ENCODE assay signal across 29 cellular contexts in genomic region chr18:43380098-43380672, GRCh38.
"Had no signal": no experiment of that assay in that cellular context is flagged by ENCODE, and none has a peak within 500 bp of the region (broad histone marks: within the 10 kb centered on the region; RNA-seq: fewer than 3 reads in every experiment).

No MANE protein-coding gene starts in this region.

- DNase-seq: activated B cell treated with CpG ODN at 0.5 μM for 24 hours; activated CD4-positive, alpha-beta memory T cell treated with anti-CD3 and anti-CD28 coated beads for 36 hours; activated CD4-positive, alpha-beta T cell treated with anti-CD3 and anti-CD28 coated beads for 4 hours; activated CD4-positive, alpha-beta T cell treated with anti-CD3 and anti-CD28 coated beads, Interleukin-2, amount 10 ng/mL, durations not matched to agents 24 days and 14 days; activated CD4-positive, alpha-beta T cell treated with anti-CD3 and anti-CD28 coated beads, Interleukin-2, amount 50 U/mL, for 1 hour; activated CD4-positive, alpha-beta T cell treated with anti-CD3 and anti-CD28 coated beads, Interleukin-2, amount 50 U/mL, for 4 hours; activated CD4-positive, CD25-positive, alpha-beta regulatory T cell treated with anti-CD3 and anti-CD28 coated beads, Interleukin-2, amount 50 U/mL, for 72 hours; activated CD8-positive, alpha-beta memory T cell treated with anti-CD3 and anti-CD28 coated beads, Interleukin-2, amount 50 U/mL, for 4 hours; activated CD8-positive, alpha-beta T cell treated with anti-CD3 and anti-CD28 coated beads for 36 hours; activated gamma-delta T cell; activated naive CD4-positive, alpha-beta T cell; activated naive CD4-positive, alpha-beta T cell treated with anti-CD3 and anti-CD28 coated beads for 36 hours; activated naive CD4-positive, alpha-beta T cell treated with anti-CD3 and anti-CD28 coated beads, Interleukin-2, amount 50 U/mL, for 16 hours; activated naive CD8-positive, alpha-beta T cell treated with anti-CD3 and anti-CD28 coated beads for 36 hours; activated T-cell treated with anti-CD3 and anti-CD28 coated beads for 4 hours; activated T-cell treated with anti-CD3 and anti-CD28 coated beads, Interleukin-2, amount 50 U/mL, for 1 hour; activated T-cell treated with anti-CD3 and anti-CD28 coated beads, Interleukin-2, amount 50 U/mL, for 4 hours; activated T-cell treated with anti-CD3 and anti-CD28 coated beads, Interleukin-2, amount 50 U/mL, for 72 hours; amygdala; anterior cingulate cortex; caudate nucleus; cerebellar nuclear complex; T-helper 1 cell; T-helper 2 cell; T-helper 9 cell had no signal

- ATAC-seq: activated CD8-positive, alpha-beta T cell treated with anti-CD3 and anti-CD28 coated beads for 36 hours; activated naive CD4-positive, alpha-beta T cell treated with anti-CD3 and anti-CD28 coated beads, Interleukin-2, amount 50 U/mL, for 72 hours; activated T-cell treated with anti-CD3 and anti-CD28 coated beads, Interleukin-2, amount 50 U/mL, for 4 hours; activated T-cell treated with anti-CD3 and anti-CD28 coated beads, Interleukin-2, amount 50 U/mL, for 72 hours; activated T-helper 17 cell treated with anti-CD3 and anti-CD28 coated beads, Interleukin-2, amount 50 U/mL, for 72 hours had no signal

- H3K4me3 ChIP-seq: ascending aorta, cardiac muscle cell had no signal
